In the genomic region with DNA sequence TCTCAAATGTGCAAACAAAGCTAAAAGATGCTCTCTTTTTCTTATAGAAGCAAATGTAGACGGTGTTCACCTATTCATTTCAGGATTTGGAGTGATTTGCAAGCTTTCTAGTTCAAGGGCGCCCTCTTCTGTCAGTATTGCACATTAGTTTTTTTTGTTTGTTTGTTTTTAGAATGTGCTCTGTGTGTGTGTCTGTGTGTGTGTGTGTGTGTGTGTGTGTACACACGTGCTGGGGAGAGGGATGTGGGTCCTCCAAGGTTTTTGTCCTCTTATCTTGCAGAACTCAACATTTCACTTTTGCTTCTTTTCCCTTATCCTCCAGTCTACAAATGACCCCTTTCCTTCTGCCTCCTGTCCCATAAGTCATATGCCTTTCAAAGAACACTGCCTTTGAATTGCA, we compare ENCODE assay signal across 9 cellular contexts. TPM values are rescaled to one million over a fixed set of nuclear protein-coding genes. Genes with fewer than 3 reads are reported as not detected.
DNase-seq lines count a peak whose midpoint lies in the region; ATAC-seq, FAIRE-seq and TF ChIP-seq lines count a peak whose summit lies in the region.
"Had no signal": no experiment of that assay in that cellular context is flagged by ENCODE, and none has a peak within 500 bp of the region (broad histone marks: within the 10 kb centered on the region; RNA-seq: fewer than 3 reads in every experiment).

No MANE protein-coding gene starts in this region.

- H2AFZ ChIP-seq in K562 (ENCODE audit: low read depth, low read length) = no peak overlapping the region

- CTCF ChIA-PET in K562 (lab: Yijun Ruan, JAX; ENCODE audit: low intra/inter-chr PET ratio) = interaction anchor here (0.7 to 2.6 kb wide), 5 partner anchors 46 to 338 kb away, joined by 3 to 36 read pairs (median 4); no protein-coding TSS in a partner anchor

- DNase-seq in activated CD4-positive, CD25-positive, alpha-beta regulatory T cell treated with anti-CD3 and anti-CD28 coated beads, Interleukin-2, amount 50 U/mL, for 16 hours (ENCODE audit: low read depth, low spot score) = peak; percentile 42
- DNase-seq in activated CD4-positive, CD25-positive, alpha-beta regulatory T cell treated with anti-CD3 and anti-CD28 coated beads, Interleukin-2, amount 50 U/mL, for 72 hours = no peak
- DNase-seq in NCI-H128 (lab: John Stamatoyannopoulos, UW; ENCODE audit: unreplicated experiment) (peak; percentile 9), SK-N-DZ (ENCODE audit: low spot score) (peak; percentile 74), K562 (ENCODE audit: extremely low read depth in 1 of 4, low spot score in 3 of 4) (peak; percentile 38 to 77 (median 41)), iPS DF 4.7 (ENCODE audit: extremely low read depth, low spot score) (peak; percentile 49), HPDE6-E6E7 (ENCODE audit: extremely low spot score) (no peak)
- peak; percentile 48 for DNase-seq in stimulated activated CD4-positive, alpha-beta T cell treated with anti-CD3 and anti-CD28 coated beads, Interleukin-15, amount 100 ng/mL, for 24 hours

- BruUV-seq in K562 (replicated peaks; lab: Mats Ljungman, UMichigan) = no TSS peak

- H4K20me1 ChIP-seq in K562 (replicated peaks; ENCODE audit: control insufficient read depth, insufficient read depth, low read length) = no peaks in the 10 kb centered on the region
- H4K20me1 ChIP-seq: BLaER1 had no signal

- POLR2A ChIA-PET in K562 (lab: Yijun Ruan, JAX) = interaction anchor here (0.6 to 1.0 kb wide), 4 partner anchors 10 to 108 kb away, joined by 3 to 5 read pairs (median 4); no protein-coding TSS in a partner anchor

- in situ Hi-C loops in K562 (cut with MboI) = loop anchor here (5.0 kb wide), 1 partner anchor 47 kb away; no protein-coding TSS in a partner anchor

- peak; percentile 64 for ATAC-seq in K562

- peak; percentile 93 to 95 for TF ChIP-seq RAD21 in K562 (CRISPR knock-in tag; conservative IDR thresholded peaks at IDR 0.05 in 1 of 2, IDR thresholded peaks at IDR 0.05 in 1 of 2)

- no peak overlapping the region for H3K4me3 ChIP-seq in K562
- H3K4me3 ChIP-seq: BLaER1 had no signal

- no peaks in the 10 kb centered on the region for H3K9me3 ChIP-seq in K562 (replicated peaks; ENCODE audit: control insufficient read depth, insufficient read depth, low read depth, low read length)
- H3K9me3 ChIP-seq: BLaER1 had no signal

- no peaks in the 10 kb centered on the region for H3K36me3 ChIP-seq in K562 (ENCODE audit: control insufficient read depth, insufficient read depth, low read length)

- intact Hi-C loops in K562 (cut with micrococcal nuclease) = loop anchor here (1.0 to 5.0 kb wide), 4 partner anchors 46 to 337 kb away; no protein-coding TSS in a partner anchor

- peak; percentile 88 for FAIRE-seq in K562 (lab: Jason Lieb, UNC)

- WGBS in K562 (ENCODE audit: insufficient coverage, low coverage, missing lambda C conversion rate) = 3% methylated on average over 3 of the region's 3 CpGs

- H3K4me2 ChIP-seq in K562 (ENCODE audit: insufficient read depth, low read length) = no peak overlapping the region
- H3K4me2 ChIP-seq: BLaER1 had no signal

- no peak overlapping the region for H3K9ac ChIP-seq in K562 (ENCODE audit: insufficient read depth in 1 of 2, low read depth in 2 of 2, low read length in 2 of 2)
- H3K9ac ChIP-seq: BLaER1 had no signal

- no peaks in the 10 kb centered on the region for H3K27me3 ChIP-seq in K562 (ENCODE audit: control insufficient read depth in 2 of 2, insufficient read depth in 2 of 2, low read length in 2 of 2)
- H3K27me3 ChIP-seq: BLaER1 had no signal

- no peak for TF ChIP-seq EP300 in K562 (IDR thresholded peaks at IDR 0.05; ENCODE audit: low read length)

- TF ChIP-seq POLR2A in K562 (conservative IDR thresholded peaks at IDR 0.05) = no peak

- no peaks in the 10 kb centered on the region for H3K9me1 ChIP-seq in K562 (ENCODE audit: control insufficient read depth, insufficient read depth, low read length)

- peak; percentile 56 to 79 (median 66); a peak in 5 of 6 replicates for TF ChIP-seq CTCF in K562 (IDR thresholded peaks at IDR 0.05 in 2 of 3, conservative IDR thresholded peaks at IDR 0.05 in 1 of 3; ENCODE audit: insufficient read depth in 2 of 3, low read depth in 1 of 3, low read length in 3 of 3)

- no peak overlapping the region for H3K27ac ChIP-seq in K562 (ENCODE audit: extremely low read depth, low read depth, low read length)
- H3K27ac ChIP-seq: BLaER1 had no signal

- no peaks in the 10 kb centered on the region for H3K79me2 ChIP-seq in K562 (ENCODE audit: control insufficient read depth, insufficient read depth, low read length)

- H3K4me1 ChIP-seq in K562 (replicated peaks in 1 of 2; ENCODE audit: control insufficient read depth in 2 of 2, insufficient read depth in 2 of 2, low read length in 2 of 2) = no peaks in the 10 kb centered on the region

TF ChIP-seq in K562, 482 proteins besides CTCF, POLR2A, EP300 and RAD21 (continues in another document):
- TF ChIP-seq ZNF232 (CRISPR knock-in tag; IDR thresholded peaks at IDR 0.05) = no peak
- TF ChIP-seq, protein P1, sequence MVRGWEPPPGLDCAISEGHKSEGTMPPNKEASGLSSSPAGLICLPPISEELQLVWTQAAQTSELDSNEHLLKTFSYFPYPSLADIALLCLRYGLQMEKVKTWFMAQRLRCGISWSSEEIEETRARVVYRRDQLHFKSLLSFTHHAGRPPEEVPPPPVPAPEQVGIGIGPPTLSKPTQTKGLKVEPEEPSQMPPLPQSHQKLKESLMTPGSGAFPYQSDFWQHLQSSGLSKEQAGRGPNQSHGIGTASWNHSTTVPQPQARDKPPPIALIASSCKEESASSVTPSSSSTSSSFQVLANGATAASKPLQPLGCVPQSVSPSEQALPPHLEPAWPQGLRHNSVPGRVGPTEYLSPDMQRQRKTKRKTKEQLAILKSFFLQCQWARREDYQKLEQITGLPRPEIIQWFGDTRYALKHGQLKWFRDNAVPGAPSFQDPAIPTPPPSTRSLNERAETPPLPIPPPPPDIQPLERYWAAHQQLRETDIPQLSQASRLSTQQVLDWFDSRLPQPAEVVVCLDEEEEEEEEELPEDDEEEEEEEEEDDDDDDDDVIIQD (CRISPR knock-in tag; IDR thresholded peaks at IDR 0.05) = no peak
- TF ChIP-seq ARID1B (IDR thresholded peaks at IDR 0.05) = 0 out of 2 replicates have a peak, but pooled peaks have one; percentile 39
- TF ChIP-seq BRCA1 (IDR thresholded peaks at IDR 0.05) = no peak
- no peak for TF ChIP-seq BRCA1 (CRISPR knock-in tag; IDR thresholded peaks at IDR 0.05)
- 0 out of 2 replicates have a peak, but pooled peaks have one; percentile 10 for TF ChIP-seq SOX6 (IDR thresholded peaks at IDR 0.05)

RNA-seq across cellular contexts. Expression of a gene that starts 23.5 kb away (rescaled TPM):
- polyA plus RNA-seq in SK-N-DZ (2014; cell fraction: cytosol; rRNA removed) = 0.06 and 0.09 TPM in 2 replicates
- polyA plus RNA-seq in SK-N-DZ (2014; cell fraction: nucleus; rRNA removed) = 0.20 and 0.38 TPM in 2 replicates
- 10.1 and 27.0 TPM in 2 replicates for total RNA-seq in K562 (2011; cell fraction: chromatin; rRNA removed; ENCODE audit: low replicate concordance)
- 5.8 and 8.3 TPM in 2 replicates for total RNA-seq in K562 (2011; cell fraction: nucleolus; rRNA removed)
- 4.7 and 7.0 TPM in 2 replicates for total RNA-seq in K562 (2011; cell fraction: nucleoplasm; rRNA removed)
- 0.41 and 0.57 TPM in 2 replicates for total RNA-seq in K562 (2014; rRNA removed)
- total RNA-seq in K562 (2014; rRNA removed; fragmentation: Illumina TruSeq; extraction: Trizol) = 0.18 and 0.22 TPM in 2 replicates
- total RNA-seq in K562 (2015; rRNA removed; fragmentation: Illumina TruSeq; extraction: Trizol) = 0.51 and 0.57 TPM in 2 replicates
- total RNA-seq in K562 (2021) = 0.84 and 1.2 TPM in 2 replicates
- 0.57 and 0.97 TPM in 2 replicates for polyA plus RNA-seq in K562 (2011; rRNA removed)
- polyA plus RNA-seq in K562 (2011; cell fraction: cytosol; rRNA removed) = 0.21 and 0.55 TPM in 2 replicates
- polyA plus RNA-seq in K562 (2011; cell fraction: nucleus; rRNA removed) = 5.4 and 8.1 TPM in 2 replicates
- 0.47 and 4.0 TPM in 2 replicates for polyA plus RNA-seq in K562 (2012)
- polyA plus RNA-seq in K562 (2014; fragmentation: Illumina TruSeq; extraction: Trizol) = 0.42 and 0.68 TPM in 2 replicates
- polyA plus RNA-seq in K562 (2014; fragmentation: Nextera tagmentation; extraction: Ambion mirVana) = under 1 TPM; 0.04 TPM
- polyA plus RNA-seq in K562 (2014; rRNA removed) = 0.40 and 0.50 TPM in 2 replicates
- polyA minus RNA-seq in K562 (2011; rRNA and poly(A)+ RNA removed) = 0.98 and 1.8 TPM in 2 replicates
- 0.46 and 0.48 TPM in 2 replicates for polyA minus RNA-seq in K562 (2011; cell fraction: cytosol; rRNA and poly(A)+ RNA removed)
- polyA minus RNA-seq in K562 (2011; cell fraction: nucleus; rRNA and poly(A)+ RNA removed) = 2.2 and 5.3 TPM in 2 replicates

RNA-seq across cellular contexts. Expression of a gene that starts 52.0 kb away (rescaled TPM):
- 12.7 and 13.0 TPM in 2 replicates for polyA plus RNA-seq in SK-N-DZ (2014; cell fraction: cytosol; rRNA removed)
- polyA plus RNA-seq in SK-N-DZ (2014; cell fraction: nucleus; rRNA removed) = 47.1 and 53.7 TPM in 2 replicates
- total RNA-seq in K562 (2011; cell fraction: chromatin; rRNA removed; ENCODE audit: low replicate concordance) = 13.8 and 48.9 TPM in 2 replicates
- total RNA-seq in K562 (2011; cell fraction: nucleolus; rRNA removed) = 30.0 and 32.7 TPM in 2 replicates
- total RNA-seq in K562 (2011; cell fraction: nucleoplasm; rRNA removed) = 23.2 and 27.7 TPM in 2 replicates
- 5.8 and 6.4 TPM in 2 replicates for total RNA-seq in K562 (2014; rRNA removed)
- 1.3 and 1.9 TPM in 2 replicates for total RNA-seq in K562 (2014; rRNA removed; fragmentation: Illumina TruSeq; extraction: Trizol)
- 3.4 and 4.1 TPM in 2 replicates for total RNA-seq in K562 (2015; rRNA removed; fragmentation: Illumina TruSeq; extraction: Trizol)
- 7.3 and 8.3 TPM in 2 replicates for total RNA-seq in K562 (2021)
- polyA plus RNA-seq in K562 (2011; rRNA removed) = 6.0 and 7.1 TPM in 2 replicates
- polyA plus RNA-seq in K562 (2011; cell fraction: cytosol; rRNA removed) = 6.9 and 12.4 TPM in 2 replicates
- 35.6 and 67.1 TPM in 2 replicates for polyA plus RNA-seq in K562 (2011; cell fraction: nucleus; rRNA removed)
- polyA plus RNA-seq in K562 (2012) = 5.1 and 6.4 TPM in 2 replicates
- 3.0 and 4.5 TPM in 2 replicates for polyA plus RNA-seq in K562 (2014; fragmentation: Illumina TruSeq; extraction: Trizol)
- under 1 TPM; 0.18 to 0.55 TPM for polyA plus RNA-seq in K562 (2014; fragmentation: Nextera tagmentation; extraction: Ambion mirVana)
- 9.1 and 9.9 TPM in 2 replicates for polyA plus RNA-seq in K562 (2014; rRNA removed)
- polyA minus RNA-seq in K562 (2011; rRNA and poly(A)+ RNA removed) = 2.5 and 3.2 TPM in 2 replicates
- 2.7 and 3.9 TPM in 2 replicates for polyA minus RNA-seq in K562 (2011; cell fraction: cytosol; rRNA and poly(A)+ RNA removed)
- polyA minus RNA-seq in K562 (2011; cell fraction: nucleus; rRNA and poly(A)+ RNA removed) = 10.9 and 12.1 TPM in 2 replicates

Comparison
In these comparisons a context has a peak if more than half of its experiments do, and no peak if none do; other contexts are left out.
1. DNase-seq: peak in activated CD4-positive, CD25-positive, alpha-beta regulatory T cell treated with anti-CD3 and anti-CD28 coated beads, Interleukin-2, amount 50 U/mL, for 16 hours (single experiment), NCI-H128 (single experiment), SK-N-DZ (single experiment), K562 (4 of 4), iPS DF 4.7 (single experiment) and stimulated activated CD4-positive, alpha-beta T cell treated with anti-CD3 and anti-CD28 coated beads, Interleukin-15, amount 100 ng/mL, for 24 hours (single experiment); none in activated CD4-positive, CD25-positive, alpha-beta regulatory T cell treated with anti-CD3 and anti-CD28 coated beads, Interleukin-2, amount 50 U/mL, for 72 hours (single experiment) and HPDE6-E6E7 (single experiment).